In genomic region chr3:154427685-154428291, GRCh38 we compare ENCODE assay signal across 9 cellular contexts. TPM values are rescaled to one million over a fixed set of nuclear protein-coding genes. Genes with fewer than 3 reads are reported as not detected.
DNase-seq lines count a peak whose midpoint lies in the region; ATAC-seq, FAIRE-seq and TF ChIP-seq lines count a peak whose summit lies in the region.
"Had no signal": no experiment of that assay in that cellular context is flagged by ENCODE, and none has a peak within 500 bp of the region (broad histone marks: within the 10 kb centered on the region; RNA-seq: fewer than 3 reads in every experiment).

No MANE protein-coding gene starts in this region.

- H3K79me2 ChIP-seq in SK-N-SH (ENCODE audit: insufficient read depth) (no peaks in the 10 kb centered on the region), astrocyte (ENCODE audit: insufficient read depth, low read length) (no peaks in the 10 kb centered on the region)

- DNase-seq in SK-N-SH: peak; percentile 26
- DNase-seq in astrocyte (ENCODE audit: low read depth): no peak
- peak; percentile 21 for DNase-seq in left kidney (ENCODE audit: low read depth, low spot score)
- peak; percentile 14 to 52 for DNase-seq in upper lobe of left lung
- no peak for DNase-seq in stimulated activated CD4-positive, alpha-beta T cell treated with anti-CD3 and anti-CD28 coated beads, Interleukin-4, amount 100 ng/mL, for 24 hours

- no peak for TF ChIP-seq CTCF in SK-N-SH (IDR thresholded peaks at IDR 0.05)
- no peak for TF ChIP-seq CTCF in astrocyte (IDR thresholded peaks at IDR 0.05; ENCODE audit: insufficient read depth, low read depth, low read length)
- TF ChIP-seq CTCF in upper lobe of left lung (IDR thresholded peaks at IDR 0.05): no peak

- TF ChIP-seq POLR2A in upper lobe of left lung (IDR thresholded peaks at IDR 0.05): no peak

- H3K9me2 ChIP-seq in SK-N-SH: no peaks in the 10 kb centered on the region

- H3K4me1 Mint-ChIP-seq in astrocyte (ENCODE audit: low read depth, unreplicated experiment): peaks cover 4% of the 10 kb centered on the region

- no peaks in the 10 kb centered on the region for H3K36me3 ChIP-seq in SK-N-SH (replicated peaks in 1 of 2; ENCODE audit: control insufficient read depth in 1 of 2, insufficient read depth in 2 of 2, low read length in 1 of 2)
- no peaks in the 10 kb centered on the region for H3K36me3 ChIP-seq in astrocyte (ENCODE audit: insufficient read depth, low read length)
- H3K36me3 ChIP-seq in upper lobe of left lung: no peaks in the 10 kb centered on the region

- POLR2A ChIA-PET in SK-N-SH (lab: Yijun Ruan, JAX): no interaction called here

- H3K9me3 ChIP-seq in SK-N-SH (no peaks in the 10 kb centered on the region), astrocyte (ENCODE audit: insufficient read depth, low read depth, low read length) (no peaks in the 10 kb centered on the region), upper lobe of left lung (no peaks in the 10 kb centered on the region)

- CTCF ChIA-PET in SK-N-SH (lab: Yijun Ruan, JAX): no interaction called here

- FAIRE-seq in astrocyte (lab: Jason Lieb, UNC): no peak

- H3K4me3 Mint-ChIP-seq in astrocyte (ENCODE audit: unreplicated experiment): peak overlapping the region; percentile 76
- H3K4me3 Mint-ChIP-seq: activated naive CD8-positive, alpha-beta T cell had no signal

- no peaks in the 10 kb centered on the region for H3K9me3 Mint-ChIP-seq in astrocyte (ENCODE audit: unreplicated experiment)

- H2AFZ ChIP-seq in SK-N-SH (ENCODE audit: low read depth) (no peak overlapping the region), astrocyte (ENCODE audit: low read depth, low read length) (peak overlapping the region; percentile 75)

- H3K4me1 ChIP-seq in SK-N-SH (ENCODE audit: control insufficient read depth in 1 of 2, insufficient read depth in 2 of 2, low read depth in 1 of 2, low read length in 1 of 2) (no peaks in the 10 kb centered on the region; a peak in 1 of 4 replicates), astrocyte (ENCODE audit: insufficient read depth, low read length) (no peaks in the 10 kb centered on the region), upper lobe of left lung (peaks cover 0 to 15% (median 6%) of the 10 kb centered on the region in 4 donors)

- ATAC-seq in SK-N-SH treated with all-trans-retinoic acid at 6 μM for 48 hours (no peak; the same call in 1 of the 3 replicates), upper lobe of left lung (ENCODE audit: low FRiP score in 2 of 2) (peak in 1 of 2 donors; percentile 32), HG03039 (IDR thresholded peaks at IDR 0.05; ENCODE audit: unreplicated experiment) (no peak), HG02981 (IDR thresholded peaks at IDR 0.05; ENCODE audit: unreplicated experiment) (no peak)

- H3K27ac ChIP-seq in SK-N-SH (ENCODE audit: low read depth in 2 of 2, low read length in 1 of 2): no peak overlapping the region
- H3K27ac ChIP-seq in astrocyte (ENCODE audit: low read depth, low read length): no peak overlapping the region
- no peak overlapping the region for H3K27ac ChIP-seq in upper lobe of left lung

- TF ChIP-seq RAD21 in SK-N-SH (IDR thresholded peaks at IDR 0.05; ENCODE audit: low read length): no peak

- no peaks in the 10 kb centered on the region for H3K36me3 Mint-ChIP-seq in astrocyte (ENCODE audit: low read depth, unreplicated experiment)
- H3K36me3 Mint-ChIP-seq: activated naive CD8-positive, alpha-beta T cell had no signal

- peaks cover 22% of the 10 kb centered on the region for H3K27me3 ChIP-seq in SK-N-SH (ENCODE audit: insufficient read depth)
- peaks cover 28% of the 10 kb centered on the region for H3K27me3 ChIP-seq in astrocyte (ENCODE audit: insufficient read depth, low read length)
- peaks cover 0 to 12% (median 6%) of the 10 kb centered on the region in 4 donors for H3K27me3 ChIP-seq in upper lobe of left lung

- H3K4me2 ChIP-seq in SK-N-SH (peak overlapping the region; percentile 44; the same call in 1 of the 2 replicates), astrocyte (ENCODE audit: low read length) (peak overlapping the region; percentile 85)

- TF ChIP-seq EP300 in SK-N-SH (IDR thresholded peaks at IDR 0.05; ENCODE audit: borderline replicate concordance in 1 of 2, low read depth in 1 of 2, low read length in 1 of 2): no peak
- TF ChIP-seq EP300 in upper lobe of left lung (IDR thresholded peaks at IDR 0.05): no peak

- H3K9ac ChIP-seq in SK-N-SH: no peak overlapping the region
- H3K9ac ChIP-seq in astrocyte (ENCODE audit: low read length): no peak overlapping the region

- H3K4me3 ChIP-seq in SK-N-SH (ENCODE audit: low read depth in 2 of 2, low read length in 1 of 2) (peak overlapping the region in 1 of 2 experiments; percentile 23; a peak in 1 of 4 replicates), astrocyte (ENCODE audit: insufficient read depth, low read depth, low read length) (peak overlapping the region; percentile 46), upper lobe of left lung (peak overlapping the region in 2 of 4 donors; percentile 13 to 30)

- no peak overlapping the region for H3K27ac Mint-ChIP-seq in astrocyte (ENCODE audit: unreplicated experiment)
- H3K27ac Mint-ChIP-seq: activated naive CD8-positive, alpha-beta T cell had no signal

- 14% methylated on average over 17 of the region's 29 CpGs for WGBS in SK-N-SH (ENCODE audit: low lambda C conversion rate)
- 3 to 5% methylated on average over 15 to 29 of the region's 29 CpGs for whole genome bisulfite sequencing in upper lobe of left lung, 2 donors

- peaks cover 34% of the 10 kb centered on the region for H3K27me3 Mint-ChIP-seq in astrocyte (ENCODE audit: low read depth, unreplicated experiment)

- no peaks in the 10 kb centered on the region for H3F3A ChIP-seq in SK-N-SH (replicated peaks; ENCODE audit: insufficient read depth)

- no peaks in the 10 kb centered on the region for H4K20me1 ChIP-seq in SK-N-SH (ENCODE audit: insufficient read depth)
- H4K20me1 ChIP-seq in astrocyte (ENCODE audit: insufficient read depth, low read length): no peaks in the 10 kb centered on the region

TF ChIP-seq in SK-N-SH, 30 proteins besides CTCF, POLR2A, EP300 and RAD21:
- TF ChIP-seq RCOR1 (IDR thresholded peaks at IDR 0.05; ENCODE audit: low read length): no peak
- no peak for TF ChIP-seq MXI1 (IDR thresholded peaks at IDR 0.05; ENCODE audit: low read depth, low read length)
- TF ChIP-seq CHD2 (IDR thresholded peaks at IDR 0.05; ENCODE audit: low read length, partially characterized antibody): no peak

TF ChIP-seq in SK-N-SH treated with all-trans-retinoic acid at 6 μM for 48 hours, 23 proteins besides CTCF, POLR2A, EP300 and RAD21:
- no peak for TF ChIP-seq GLIS3 (CRISPR knock-in tag; IDR thresholded peaks at IDR 0.05)
- no peak for TF ChIP-seq ESRRG (CRISPR knock-in tag; IDR thresholded peaks at IDR 0.05)
- TF ChIP-seq CREB5 (CRISPR knock-in tag; IDR thresholded peaks at IDR 0.05; ENCODE audit: low read depth): no peak
- TF ChIP-seq BACH2 (CRISPR knock-in tag; IDR thresholded peaks at IDR 0.05; ENCODE audit: borderline replicate concordance): no peak
- no peak for TF ChIP-seq TCF4 (CRISPR knock-in tag; IDR thresholded peaks at IDR 0.05; ENCODE audit: borderline replicate concordance)
- TF ChIP-seq TOX (CRISPR knock-in tag; IDR thresholded peaks at IDR 0.05; ENCODE audit: borderline replicate concordance): no peak

RNA-seq across cellular contexts. Expression of gene GPR149, which starts 2.2 kb away (rescaled TPM):
- not detected in 2 replicates for polyA plus RNA-seq in SK-N-SH (2012; rRNA removed)
- polyA plus RNA-seq in SK-N-SH (2012; cell fraction: cytosol; rRNA removed): not detected in 2 replicates
- polyA plus RNA-seq in SK-N-SH (2012; cell fraction: nucleus; rRNA removed): not detected in 2 replicates
- not detected in 2 replicates for total RNA-seq in astrocyte
- not detected for total RNA-seq in upper lobe of left lung

Comparison
In these comparisons a context has a peak if more than half of its experiments do, and no peak if none do; other contexts are left out.
1. DNase-seq: peak in SK-N-SH (single experiment), left kidney (single experiment) and upper lobe of left lung (2 of 2); none in astrocyte (single experiment) and stimulated activated CD4-positive, alpha-beta T cell treated with anti-CD3 and anti-CD28 coated beads, Interleukin-4, amount 100 ng/mL, for 24 hours (single experiment).